Comparison of ENCODE assay signal across 8 cellular contexts in genomic region chr6:150491131-150491795, GRCh38.
A peak's percentile ranks its signal among the peaks of the same experiment; 100 is the strongest.
DNase-seq lines count a peak whose midpoint lies in the region; ATAC-seq and TF ChIP-seq lines count a peak whose summit lies in the region.

No MANE protein-coding gene starts in this region.

- H2AFZ ChIP-seq in Karpas-422 (ENCODE audit: low read length): 0 out of 2 replicates have a peak overlapping the region, but pooled peaks have one; percentile 11

- peak; percentile 96 for ATAC-seq in GM21619 (IDR thresholded peaks at IDR 0.05; ENCODE audit: unreplicated experiment)

- no peak for TF ChIP-seq CTCF in GM13976 (IDR thresholded peaks at IDR 0.05; ENCODE audit: borderline replicate concordance, control extremely low read depth, extremely low read depth, insufficient read depth, missing control alignments)
- TF ChIP-seq CTCF in BE2C (IDR thresholded peaks at IDR 0.05; ENCODE audit: low read depth, low read length): no peak

- H3K27me3 ChIP-seq in Karpas-422 (ENCODE audit: low read length): no peaks in the 10 kb centered on the region
- H3K27me3 ChIP-seq in esophagus (ENCODE audit: control insufficient read depth in 1 of 2, insufficient read depth in 2 of 2, low read length in 2 of 2): no peaks in the 10 kb centered on the region
- H3K27me3 ChIP-seq in BE2C: no peaks in the 10 kb centered on the region

- H3K4me2 ChIP-seq in Karpas-422 (ENCODE audit: low read depth, low read length, poor library complexity, severe bottlenecking): no peak overlapping the region

- no peaks in the 10 kb centered on the region for H3K36me3 ChIP-seq in Karpas-422 (ENCODE audit: insufficient read depth, low read length)
- no peaks in the 10 kb centered on the region for H3K36me3 ChIP-seq in esophagus (ENCODE audit: control insufficient read depth in 2 of 2, insufficient read depth in 2 of 2, low read length in 1 of 2)
- no peaks in the 10 kb centered on the region for H3K36me3 ChIP-seq in BE2C

- H3K4me3 ChIP-seq in Karpas-422 (ENCODE audit: low read length) (no peak overlapping the region), esophagus (ENCODE audit: low read depth in 1 of 2, low read length in 2 of 2) (no peak overlapping the region), BE2C (ENCODE audit: low read depth, low read length) (no peak overlapping the region)

- H4K20me1 ChIP-seq in Karpas-422 (ENCODE audit: insufficient read depth, low read depth, low read length): no peaks in the 10 kb centered on the region

- no peaks in the 10 kb centered on the region for H3K9me2 ChIP-seq in Karpas-422 (replicated peaks; ENCODE audit: insufficient read depth, low read length)

- no peaks in the 10 kb centered on the region for H3K79me2 ChIP-seq in Karpas-422 (ENCODE audit: low read length)

- in situ Hi-C loops in GM13976 (cut with MboI; ENCODE audit: low sequenced_read_pairs, unreplicated experiment): no loop called here

- no peak overlapping the region for H3K27ac ChIP-seq in Karpas-422 (ENCODE audit: low read length)
- peak overlapping the region; percentile 47 to 55 for H3K27ac ChIP-seq in esophagus (ENCODE audit: low read depth in 2 of 2, low read length in 1 of 2)

- no peak overlapping the region for H3K9ac ChIP-seq in Karpas-422 (ENCODE audit: low read length)

- H3K4me1 ChIP-seq in Karpas-422 (ENCODE audit: low read length) (peaks cover 21% of the 10 kb centered on the region), esophagus (ENCODE audit: control insufficient read depth in 2 of 2, insufficient read depth in 2 of 2, low read length in 1 of 2) (peaks cover 2 to 3% of the 10 kb centered on the region in 2 donors), BE2C (no peaks in the 10 kb centered on the region)

- 52 to 60% methylated on average over 5 of the region's 5 CpGs for WGBS in esophagus, 2 donors

- H3K9me3 ChIP-seq in Karpas-422 (ENCODE audit: low read length) (no peaks in the 10 kb centered on the region), esophagus (ENCODE audit: control insufficient read depth in 2 of 2, insufficient read depth in 1 of 2, low read depth in 1 of 2, low read length in 1 of 2) (peaks cover 0 to 2% of the 10 kb centered on the region in 2 donors), BE2C (no peaks in the 10 kb centered on the region)

- DNase-seq in GM13976 (ENCODE audit: low spot score): peak; percentile 30
- DNase-seq in Karpas-422: no peak
- DNase-seq in SKM-1 (lab: John Stamatoyannopoulos, UW; ENCODE audit: unreplicated experiment): no peak
- DNase-seq in NCI-H187 treated with DMSO at 0.1 percent for 48 hours (lab: John Stamatoyannopoulos, UW): no peak
- no peak for DNase-seq in BE2C
- DNase-seq in stimulated activated CD4-positive, alpha-beta T cell treated with anti-CD3 and anti-CD28 coated beads, Interleukin-12 subunit alpha, Interleukin-12 subunit beta, amount 100 ng/mL, for 4 hours: no peak
